In the genomic region with DNA sequence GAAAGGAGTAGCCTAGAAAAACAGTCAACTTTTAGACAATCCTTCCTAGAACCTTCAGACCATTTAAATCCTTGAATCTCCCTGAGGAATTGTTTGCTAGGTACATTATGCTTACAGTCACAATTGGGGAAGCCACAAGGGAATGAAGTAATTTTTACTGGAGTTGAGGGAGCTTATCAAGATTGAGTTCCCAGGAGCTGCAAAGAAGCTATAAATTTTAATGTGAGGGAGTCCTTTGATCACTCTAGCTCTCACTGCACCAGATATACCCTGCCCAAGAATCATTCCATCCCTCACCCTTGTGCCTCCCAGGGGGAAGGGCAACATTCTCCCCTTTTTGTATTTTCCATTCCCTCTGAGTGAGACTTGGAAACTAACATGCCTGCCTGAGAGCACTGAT, we compare ENCODE assay signal across 29 cellular contexts. TPM values are rescaled to one million over a fixed set of nuclear protein-coding genes. Genes with fewer than 3 reads are reported as not detected.
A peak's percentile ranks its signal among the peaks of the same experiment; 100 is the strongest.
DNase-seq lines count a peak whose midpoint lies in the region; ATAC-seq, FAIRE-seq and TF ChIP-seq lines count a peak whose summit lies in the region.
"Had no signal": no experiment of that assay in that cellular context is flagged by ENCODE, and none has a peak within 500 bp of the region (broad histone marks: within the 10 kb centered on the region; RNA-seq: fewer than 3 reads in every experiment).

No MANE protein-coding gene starts in this region.

- H3K9me2 ChIP-seq in GM23338 (ENCODE audit: insufficient read depth): no peaks in the 10 kb centered on the region

- no peaks in the 10 kb centered on the region for H3K4me1 ChIP-seq in GM23338 (ENCODE audit: insufficient read depth)
- H3K4me1 ChIP-seq in HEK293 (ENCODE audit: control insufficient read depth, insufficient read depth, low read length): peaks cover 15% of the 10 kb centered on the region; the same call in 1 of the 2 replicates
- H3K4me1 ChIP-seq in K562 (replicated peaks in 1 of 2; ENCODE audit: control insufficient read depth in 2 of 2, insufficient read depth in 2 of 2, low read length in 2 of 2): peaks cover 0 to 4% of the 10 kb centered on the region in 2 experiments; a peak in 2 of 5 replicates
- H3K4me1 ChIP-seq in left lung: no peaks in the 10 kb centered on the region
- H3K4me1 ChIP-seq in kidney (ENCODE audit: control insufficient read depth in 1 of 2, insufficient read depth in 1 of 2, low read depth in 1 of 2, low read length in 2 of 2): no peaks in the 10 kb centered on the region
- H3K4me1 ChIP-seq: BE2C, BLaER1 had no signal

- no peaks in the 10 kb centered on the region for H3K36me3 Mint-ChIP-seq in GM23338 (ENCODE audit: low read depth)
- H3K36me3 Mint-ChIP-seq in mesothelial cell of epicardium: no peaks in the 10 kb centered on the region
- H3K36me3 Mint-ChIP-seq: CD14-positive monocyte; CD4-positive, alpha-beta memory T cell; CD4-positive, CD25-positive, alpha-beta regulatory T cell; CD8-positive, alpha-beta memory T cell had no signal

- H3K9me1 ChIP-seq in K562 (ENCODE audit: control insufficient read depth, insufficient read depth, low read length): no peaks in the 10 kb centered on the region

- FAIRE-seq in K562 (lab: Jason Lieb, UNC): no peak
- FAIRE-seq in kidney (lab: Jason Lieb, UNC): no peak
- FAIRE-seq: A204.1, GM12878, GM12892, GM18507 had no signal

- no peak for DNase-seq in GM23338 (ENCODE audit: low spot score)
- no peak for DNase-seq in K562 (ENCODE audit: extremely low read depth in 1 of 4, low spot score in 3 of 4)
- DNase-seq in mesothelial cell of epicardium (ENCODE audit: low spot score in 2 of 2, unreplicated experiment in 2 of 2): no peak
- no peak for DNase-seq in left cardiac atrium
- DNase-seq in left lung: no peak
- no peak for DNase-seq in kidney
- DNase-seq: 8988T; ACHN; BE2C; C1 segment of cervical spinal cord; CD4-positive, alpha-beta memory T cell; CD4-positive, CD25-positive, alpha-beta regulatory T cell; CD8-positive, alpha-beta memory T cell; COR-L47; DMS 273 treated with DMSO at 0.1 percent for 48 hours; DMS153; DMS53; DMS79; DND-41; EL; GDM1 had no signal

- no peak for TF ChIP-seq EP300 in K562 (IDR thresholded peaks at IDR 0.05; ENCODE audit: low read length)

- no peaks in the 10 kb centered on the region for H3K27me3 Mint-ChIP-seq in GM23338 (ENCODE audit: insufficient read depth, low read depth, poor library complexity)
- peaks cover 48% of the 10 kb centered on the region for H3K27me3 Mint-ChIP-seq in mesothelial cell of epicardium (ENCODE audit: low read depth)

- no peak for TF ChIP-seq POLR2A in K562 (conservative IDR thresholded peaks at IDR 0.05)

- H3K79me2 ChIP-seq in GM23338 (replicated peaks; ENCODE audit: insufficient read depth) (no peaks in the 10 kb centered on the region), K562 (ENCODE audit: control insufficient read depth, insufficient read depth, low read length) (no peaks in the 10 kb centered on the region)

- H3K27me3 ChIP-seq in GM23338 (ENCODE audit: insufficient read depth): peaks cover 19% of the 10 kb centered on the region; the same call in 1 of the 2 replicates
- H3K27me3 ChIP-seq in K562 (ENCODE audit: control insufficient read depth in 2 of 2, insufficient read depth in 2 of 2, low read length in 2 of 2): no peaks in the 10 kb centered on the region
- H3K27me3 ChIP-seq in left lung: peaks cover 0 to 68% of the 10 kb centered on the region in 2 donors
- H3K27me3 ChIP-seq: BLaER1 had no signal

- H3K4me2 ChIP-seq in GM23338 (no peak overlapping the region), K562 (ENCODE audit: insufficient read depth, low read length) (no peak overlapping the region)
- H3K4me2 ChIP-seq: BLaER1 had no signal

- H3K4me1 Mint-ChIP-seq in GM23338: no peaks in the 10 kb centered on the region
- H3K4me1 Mint-ChIP-seq in mesothelial cell of epicardium: peaks cover 25% of the 10 kb centered on the region
- H3K4me1 Mint-ChIP-seq: CD14-positive monocyte; CD4-positive, alpha-beta memory T cell; CD4-positive, CD25-positive, alpha-beta regulatory T cell; CD8-positive, alpha-beta memory T cell had no signal

- TF ChIP-seq CTCF in GM23338 (conservative IDR thresholded peaks at IDR 0.05; ENCODE audit: low read depth in 2 of 2) (no peak), HEK293 (tag by site-specific recombination; IDR thresholded peaks at IDR 0.05) (no peak), K562 (IDR thresholded peaks at IDR 0.05 in 2 of 3, conservative IDR thresholded peaks at IDR 0.05 in 1 of 3; ENCODE audit: insufficient read depth in 2 of 3, low read depth in 1 of 3, low read length in 3 of 3) (no peak), mesothelial cell of epicardium (IDR thresholded peaks at IDR 0.05; ENCODE audit: unreplicated experiment) (no peak), left lung (IDR thresholded peaks at IDR 0.05) (no peak), kidney (IDR thresholded peaks at IDR 0.05; ENCODE audit: borderline replicate concordance, extremely low read depth, insufficient read depth) (no peak)

- ATAC-seq in GM23338 (no peak), K562 (no peak), left cardiac atrium (no peak), left lung (no peak)
- ATAC-seq: GM12878 had no signal

- H3K4me3 ChIP-seq in GM23338 (no peak overlapping the region), HEK293 (ENCODE audit: low read depth, low read length) (no peak overlapping the region), K562 (no peak overlapping the region), left lung (no peak overlapping the region), kidney (ENCODE audit: low read length in 2 of 2) (no peak overlapping the region)
- H3K4me3 ChIP-seq: BLaER1, GM12878 had no signal

- TF ChIP-seq RAD21 in K562 (CRISPR knock-in tag; conservative IDR thresholded peaks at IDR 0.05 in 1 of 2, IDR thresholded peaks at IDR 0.05 in 1 of 2): no peak

- H3K9ac ChIP-seq in K562 (ENCODE audit: insufficient read depth in 1 of 2, low read depth in 2 of 2, low read length in 2 of 2): no peak overlapping the region
- no peak overlapping the region for H3K9ac ChIP-seq in kidney (ENCODE audit: low read length in 2 of 2)
- H3K9ac ChIP-seq: BLaER1 had no signal

- H3K36me3 ChIP-seq in GM23338 (ENCODE audit: insufficient read depth) (no peaks in the 10 kb centered on the region), HEK293 (ENCODE audit: control insufficient read depth in 2 of 2, insufficient read depth in 1 of 2, low read length in 2 of 2) (no peaks in the 10 kb centered on the region), K562 (ENCODE audit: control insufficient read depth, insufficient read depth, low read length) (no peaks in the 10 kb centered on the region), left lung (no peaks in the 10 kb centered on the region), kidney (ENCODE audit: control insufficient read depth in 1 of 2, insufficient read depth in 2 of 2, low read length in 2 of 2) (no peaks in the 10 kb centered on the region)
- H3K36me3 ChIP-seq: BE2C, BLaER1 had no signal

- intact Hi-C loops in K562 (cut with micrococcal nuclease) (no loop called here), left cardiac atrium (cut with DNase I) (no loop called here), left lung (cut with DNase I) (no loop called here), kidney (cut with DNase I) (no loop called here)

- H3K4me3 Mint-ChIP-seq in GM23338 (no peak overlapping the region), mesothelial cell of epicardium (peak overlapping the region; percentile 51)
- H3K4me3 Mint-ChIP-seq: CD14-positive monocyte; CD4-positive, alpha-beta memory T cell; CD4-positive, CD25-positive, alpha-beta regulatory T cell; CD8-positive, alpha-beta memory T cell had no signal

- peak overlapping the region; percentile 10; the same call in 1 of the 2 replicates for H2AFZ ChIP-seq in GM23338
- H2AFZ ChIP-seq in K562 (ENCODE audit: low read depth, low read length): no peak overlapping the region

- no peaks in the 10 kb centered on the region for H3F3A ChIP-seq in GM23338 (replicated peaks; ENCODE audit: low read depth)

- POLR2A ChIA-PET in HEK293 (lab: Yijun Ruan, JAX): no interaction called here
- POLR2A ChIA-PET in K562 (lab: Yijun Ruan, JAX): interaction anchor here (0.6 kb wide), 4 partner anchors 9 to 335 kb away, joined by 3 to 4 read pairs (median 4); a partner anchor contains a TSS

- no TSS peak for BruUV-seq in K562 (replicated peaks; lab: Mats Ljungman, UMichigan)

- H3K27ac ChIP-seq in GM23338 (ENCODE audit: low read depth): no peak overlapping the region
- 0 out of 2 replicates have a peak overlapping the region, but pooled peaks have one; percentile 12 for H3K27ac ChIP-seq in HEK293 (ENCODE audit: extremely low read depth, low read depth, low read length)
- H3K27ac ChIP-seq in K562 (ENCODE audit: extremely low read depth, low read depth, low read length): no peak overlapping the region
- no peak overlapping the region for H3K27ac ChIP-seq in left lung
- no peak overlapping the region for H3K27ac ChIP-seq in kidney (ENCODE audit: low read depth in 2 of 2, low read length in 2 of 2)
- H3K27ac ChIP-seq: BLaER1 had no signal

- H3K27ac Mint-ChIP-seq in GM23338 (no peak overlapping the region), mesothelial cell of epicardium (peak overlapping the region; percentile 80)
- H3K27ac Mint-ChIP-seq: CD14-positive monocyte; CD4-positive, alpha-beta memory T cell; CD4-positive, CD25-positive, alpha-beta regulatory T cell; CD8-positive, alpha-beta memory T cell had no signal

- no peaks in the 10 kb centered on the region for H3K9me3 ChIP-seq in HEK293 (ENCODE audit: control insufficient read depth, insufficient read depth, low read depth, low read length)
- no peaks in the 10 kb centered on the region for H3K9me3 ChIP-seq in K562 (replicated peaks; ENCODE audit: control insufficient read depth, insufficient read depth, low read depth, low read length)
- H3K9me3 ChIP-seq in left lung: no peaks in the 10 kb centered on the region
- no peaks in the 10 kb centered on the region for H3K9me3 ChIP-seq in kidney (ENCODE audit: control insufficient read depth in 1 of 2, low read length in 2 of 2)
- H3K9me3 ChIP-seq: BE2C, BLaER1 had no signal

- no peaks in the 10 kb centered on the region for H4K20me1 ChIP-seq in GM23338 (replicated peaks; ENCODE audit: insufficient read depth)
- H4K20me1 ChIP-seq in K562 (replicated peaks; ENCODE audit: control insufficient read depth, insufficient read depth, low read length): no peaks in the 10 kb centered on the region
- H4K20me1 ChIP-seq: BLaER1 had no signal

- H3K9me3 Mint-ChIP-seq in GM23338 (no peaks in the 10 kb centered on the region), mesothelial cell of epicardium (no peaks in the 10 kb centered on the region)
- H3K9me3 Mint-ChIP-seq: CD4-positive, alpha-beta memory T cell had no signal

- CTCF ChIA-PET in HEK293 (lab: Yijun Ruan, JAX) (no interaction called here), K562 (lab: Yijun Ruan, JAX; ENCODE audit: low intra/inter-chr PET ratio) (no interaction called here)

- in situ Hi-C loops in K562 (cut with MboI): no loop called here

RNA-seq across cellular contexts. Expression of gene ZNF165, which starts 12.3 kb away (rescaled TPM):
- 5.5 and 7.6 TPM in 2 replicates for total RNA-seq in GM23338 (2014; rRNA removed; shearing (Covaris generic))
- polyA plus RNA-seq in GM23338 (2016; fragmentation: Nextera tagmentation; extraction: Ambion mirVana) (7.7 and 8.9 TPM in 2 replicates), K562 (2011; rRNA removed) (1.0 and 1.2 TPM in 2 replicates), K562 (2014; fragmentation: Illumina TruSeq; extraction: Trizol) (1.0 and 1.3 TPM in 2 replicates), K562 (2014; fragmentation: Nextera tagmentation; extraction: Ambion mirVana) (1 to 10 TPM; 2.5 to 3.6 TPM), K562 (2014; rRNA removed) (0.82 and 1.2 TPM in 2 replicates), kidney (ENCODE audit: insufficient read depth, low read depth, low replicate concordance) (3.0 TPM)
- total RNA-seq in K562 (2011; cell fraction: chromatin; rRNA removed; ENCODE audit: low replicate concordance): 1.3 and 1.5 TPM in 2 replicates
- 1.2 and 1.5 TPM in 2 replicates for total RNA-seq in K562 (2011; cell fraction: nucleolus; rRNA removed)
- total RNA-seq in K562 (2011; cell fraction: nucleoplasm; rRNA removed): 1.8 and 2.4 TPM in 2 replicates
- total RNA-seq in K562 (2014; rRNA removed) (1.2 and 1.5 TPM in 2 replicates), K562 (2014; rRNA removed; fragmentation: Illumina TruSeq; extraction: Trizol) (1.7 and 2.1 TPM in 2 replicates), K562 (2015; rRNA removed; fragmentation: Illumina TruSeq; extraction: Trizol) (2.1 and 2.3 TPM in 2 replicates), K562 (2021) (1.1 and 1.2 TPM in 2 replicates), mesothelial cell of epicardium (3.7 to 4.6 TPM (median 4.0 TPM) in 3 replicates), left cardiac atrium (under 1 TPM; 0.24 to 0.44 TPM), left lung (1 to 10 TPM; 3.4 to 4.2 TPM), kidney (3.6 TPM)
- 0.36 and 0.41 TPM in 2 replicates for polyA plus RNA-seq in K562 (2011; cell fraction: cytosol; rRNA removed)
- polyA plus RNA-seq in K562 (2011; cell fraction: nucleus; rRNA removed): 1.1 and 1.9 TPM in 2 replicates
- 0.99 and 1.8 TPM in 2 replicates for polyA plus RNA-seq in K562 (2012)
- polyA minus RNA-seq in K562 (2011; rRNA and poly(A)+ RNA removed): 1.3 and 2.2 TPM in 2 replicates
- not detected in 2 replicates for polyA minus RNA-seq in K562 (2011; cell fraction: cytosol; rRNA and poly(A)+ RNA removed)
- polyA minus RNA-seq in K562 (2011; cell fraction: nucleus; rRNA and poly(A)+ RNA removed): 1.2 and 3.4 TPM in 2 replicates

RNA-seq across cellular contexts. Expression of gene ZSCAN16, which starts 56.3 kb away (rescaled TPM):
- 4.7 and 10.3 TPM in 2 replicates for total RNA-seq in GM23338 (2014; rRNA removed; shearing (Covaris generic))
- 9.2 and 12.9 TPM in 2 replicates for polyA plus RNA-seq in GM23338 (2016; fragmentation: Nextera tagmentation; extraction: Ambion mirVana)
- total RNA-seq in K562 (2011; cell fraction: chromatin; rRNA removed; ENCODE audit: low replicate concordance): not detected in 2 replicates
- total RNA-seq in K562 (2011; cell fraction: nucleolus; rRNA removed): not detected in 2 replicates
- total RNA-seq in K562 (2011; cell fraction: nucleoplasm; rRNA removed): not detected in 2 replicates
- not detected in 2 replicates for total RNA-seq in K562 (2014; rRNA removed)
- total RNA-seq in K562 (2014; rRNA removed; fragmentation: Illumina TruSeq; extraction: Trizol): not detected in 2 replicates
- total RNA-seq in K562 (2015; rRNA removed; fragmentation: Illumina TruSeq; extraction: Trizol): not detected in 2 replicates
- total RNA-seq in K562 (2021): not detected in 2 replicates
- polyA plus RNA-seq in K562 (2011; rRNA removed): 0.20 TPM in 1 of 2 replicates, not detected in the other
- polyA plus RNA-seq in K562 (2011; cell fraction: cytosol; rRNA removed): 0.04 TPM in 1 of 2 replicates, not detected in the other
- 0.22 TPM in 1 of 2 replicates, not detected in the other for polyA plus RNA-seq in K562 (2011; cell fraction: nucleus; rRNA removed)
- polyA plus RNA-seq in K562 (2012): 0.09 TPM in 1 of 2 replicates, not detected in the other
- not detected in 2 replicates for polyA plus RNA-seq in K562 (2014; fragmentation: Illumina TruSeq; extraction: Trizol)
- polyA plus RNA-seq in K562 (2014; fragmentation: Nextera tagmentation; extraction: Ambion mirVana): under 1 TPM in 1 of 2 experiments, not detected in 1; 0.08 TPM
- polyA plus RNA-seq in K562 (2014; rRNA removed): not detected in 2 replicates
- polyA minus RNA-seq in K562 (2011; rRNA and poly(A)+ RNA removed): 0.33 TPM in 1 of 2 replicates, not detected in the other
- not detected in 2 replicates for polyA minus RNA-seq in K562 (2011; cell fraction: cytosol; rRNA and poly(A)+ RNA removed)
- polyA minus RNA-seq in K562 (2011; cell fraction: nucleus; rRNA and poly(A)+ RNA removed): 0.44 TPM in 1 of 2 replicates, not detected in the other
- total RNA-seq in mesothelial cell of epicardium: 9.1 to 11.7 TPM (median 11.3 TPM) in 3 replicates
- 1 to 10 TPM; 2.4 TPM for total RNA-seq in left cardiac atrium
- total RNA-seq in left lung: 1 to 10 TPM; 3.0 to 4.6 TPM
- total RNA-seq in kidney: 6.1 TPM
- polyA plus RNA-seq in kidney (ENCODE audit: insufficient read depth, low read depth, low replicate concordance): 6.8 TPM
- total RNA-seq: G401 had no signal
